In genomic region chr3:11380314-11380713, GRCh38 we compare ENCODE assay signal across 17 cellular contexts.
A peak's percentile ranks its signal among the peaks of the same experiment; 100 is the strongest.
DNase-seq lines count a peak whose midpoint lies in the region; ATAC-seq, FAIRE-seq and TF ChIP-seq lines count a peak whose summit lies in the region.
"Had no signal": no experiment of that assay in that cellular context is flagged by ENCODE, and none has a peak within 500 bp of the region (broad histone marks: within the 10 kb centered on the region; RNA-seq: fewer than 3 reads in every experiment).

No MANE protein-coding gene starts in this region.

- H3K4me1 ChIP-seq in CD4-positive, CD25-positive, alpha-beta regulatory T cell (ENCODE audit: control insufficient read depth, insufficient read depth, low read length, poor library complexity, severe bottlenecking) = no peaks in the 10 kb centered on the region
- peaks cover 6 to 28% (median 25%) of the 10 kb centered on the region in 3 donors for H3K4me1 ChIP-seq in pancreas

- H3K9me3 ChIP-seq in CD4-positive, CD25-positive, alpha-beta regulatory T cell (ENCODE audit: control insufficient read depth in 2 of 2, low read length in 2 of 2) = no peaks in the 10 kb centered on the region
- no peaks in the 10 kb centered on the region for H3K9me3 ChIP-seq in pancreas
- H3K9me3 ChIP-seq: SK-N-SH had no signal

- H3K27me3 ChIP-seq in CD4-positive, CD25-positive, alpha-beta regulatory T cell (ENCODE audit: control insufficient read depth, insufficient read depth, low read length) = no peaks in the 10 kb centered on the region
- H3K27me3 ChIP-seq in pancreas = no peaks in the 10 kb centered on the region

- no peak for TF ChIP-seq CTCF in pancreas (IDR thresholded peaks at IDR 0.05)
- TF ChIP-seq CTCF in GM13976 (IDR thresholded peaks at IDR 0.05; ENCODE audit: borderline replicate concordance, control extremely low read depth, extremely low read depth, insufficient read depth, missing control alignments) = no peak

- in situ Hi-C loops in KBM-7 (cut with MboI; ENCODE audit: low pct_unique_long_range_greater_than_20kb, low sequenced_read_pairs) = loop anchor here (25.0 kb wide), 2 partner anchors 282 to 432 kb away; no protein-coding TSS in a partner anchor
- in situ Hi-C loops in GM13976 (cut with MboI; ENCODE audit: low sequenced_read_pairs, unreplicated experiment) = loop anchor here (5.0 kb wide), 1 partner anchor 282 kb away; no protein-coding TSS in a partner anchor

- H3K9me3 Mint-ChIP-seq in CD4-positive, CD25-positive, alpha-beta regulatory T cell = no peaks in the 10 kb centered on the region
- H3K9me3 Mint-ChIP-seq: activated naive CD4-positive, alpha-beta T cell treated with anti-CD3 and anti-CD28 coated beads, Interleukin-2, amount 50 U/mL, for 72 hours; dendritic cell treated with granulocyte-macrophage colony-stimulating factor and Interleukin-4, amounts not matched to agents 40 ng/mL and 50 ng/mL, for 4 days; naive thymus-derived CD8-positive, alpha-beta T cell had no signal

- intact Hi-C loops in pancreas (cut with DNase I) (loop anchor here in 1 of 3 donors (10.0 kb wide), 2 partner anchors 274 to 424 kb away; no protein-coding TSS in a partner anchor), posterior cingulate gyrus (cut with DNase I) (loop anchor here (10.0 kb wide), 1 partner anchor 134 kb away; no protein-coding TSS in a partner anchor)

- FAIRE-seq in pancreas (lab: Jason Lieb, UNC) = no peak

- peaks cover 0 to 12% (median 1%) of the 10 kb centered on the region in 4 donors for H3K4me1 Mint-ChIP-seq in CD4-positive, CD25-positive, alpha-beta regulatory T cell
- H3K4me1 Mint-ChIP-seq: naive thymus-derived CD8-positive, alpha-beta T cell had no signal

- no peak overlapping the region for H3K27ac ChIP-seq in CD4-positive, CD25-positive, alpha-beta regulatory T cell (ENCODE audit: insufficient read depth, low read length, poor library complexity, severe bottlenecking)
- peak overlapping the region in 3 of 4 donors; percentile 30 to 66 (median 48) for H3K27ac ChIP-seq in pancreas
- H3K27ac ChIP-seq: VCaP had no signal

- no peak overlapping the region for H3K4me3 ChIP-seq in CD4-positive, CD25-positive, alpha-beta regulatory T cell (ENCODE audit: low read depth, low read length)
- H3K4me3 ChIP-seq in pancreas = peak overlapping the region in 1 of 4 donors; percentile 1

- peaks cover 37% of the 10 kb centered on the region for H3K36me3 Mint-ChIP-seq in CD4-positive, CD25-positive, alpha-beta regulatory T cell
- H3K36me3 Mint-ChIP-seq: activated naive CD4-positive, alpha-beta T cell treated with anti-CD3 and anti-CD28 coated beads, Interleukin-2, amount 50 U/mL, for 72 hours had no signal

- H3K27ac Mint-ChIP-seq in CD4-positive, CD25-positive, alpha-beta regulatory T cell = peak overlapping the region in 2 of 3 donors; percentile 39 to 74
- H3K27ac Mint-ChIP-seq: activated CD8-positive, alpha-beta memory T cell treated with anti-CD3 and anti-CD28 coated beads, Interleukin-2, amount 10 ng/mL, durations not matched to agents 7 days and 5 days; activated naive CD4-positive, alpha-beta T cell treated with anti-CD3 and anti-CD28 coated beads, Interleukin-2, amount 50 U/mL, for 72 hours; dendritic cell treated with granulocyte-macrophage colony-stimulating factor and Interleukin-4, amounts not matched to agents 40 ng/mL and 50 ng/mL, for 4 days; naive thymus-derived CD8-positive, alpha-beta T cell had no signal

- no peaks in the 10 kb centered on the region for H3K27me3 Mint-ChIP-seq in CD4-positive, CD25-positive, alpha-beta regulatory T cell
- H3K27me3 Mint-ChIP-seq: activated CD8-positive, alpha-beta memory T cell treated with anti-CD3 and anti-CD28 coated beads, Interleukin-2, amount 10 ng/mL, durations not matched to agents 7 days and 5 days; dendritic cell treated with granulocyte-macrophage colony-stimulating factor and Interleukin-4, amounts not matched to agents 40 ng/mL and 50 ng/mL, for 4 days; naive thymus-derived CD8-positive, alpha-beta T cell had no signal

- H3K36me3 ChIP-seq in CD4-positive, CD25-positive, alpha-beta regulatory T cell (ENCODE audit: control insufficient read depth, insufficient read depth, low read length) = peaks cover 6% of the 10 kb centered on the region
- H3K36me3 ChIP-seq in pancreas = no peaks in the 10 kb centered on the region

- ATAC-seq in CD4-positive, CD25-positive, alpha-beta regulatory T cell (ENCODE audit: low read depth in 2 of 2) = no peak
- peak in 3 of 4 donors; percentile 4 to 23 (median 17) for ATAC-seq in pancreas
- ATAC-seq: activated CD8-positive, alpha-beta memory T cell treated with anti-CD3 and anti-CD28 coated beads, Interleukin-2, amount 10 ng/mL, durations not matched to agents 7 days and 5 days; activated naive CD4-positive, alpha-beta T cell treated with anti-CD3 and anti-CD28 coated beads, Interleukin-2, amount 50 U/mL, for 72 hours; naive thymus-derived CD8-positive, alpha-beta T cell had no signal

- DNase-seq in CD4-positive, CD25-positive, alpha-beta regulatory T cell = no peak
- DNase-seq in RPMI7951 (ENCODE audit: low read depth) = peak; percentile 51
- peak; percentile 64 for DNase-seq in fibroblast of peridontal ligament (ENCODE audit: extremely low read depth)
- DNase-seq in pancreas = no peak
- no peak for DNase-seq in NAMALWA (ENCODE audit: low spot score)
- DNase-seq in posterior cingulate gyrus = no peak
- no peak for DNase-seq in KBM-7
- no peak for DNase-seq in GM13976 (ENCODE audit: low spot score)
- DNase-seq: activated CD8-positive, alpha-beta memory T cell treated with anti-CD3 and anti-CD28 coated beads, Interleukin-2, amount 10 ng/mL, durations not matched to agents 7 days and 5 days; foreskin fibroblast; naive thymus-derived CD8-positive, alpha-beta T cell; NCI-H1694 treated with DMSO at 0.1 percent for 48 hours; SK-N-SH; trophoblast cell had no signal

- H3K4me3 Mint-ChIP-seq in CD4-positive, CD25-positive, alpha-beta regulatory T cell = no peak overlapping the region
- H3K4me3 Mint-ChIP-seq: activated CD8-positive, alpha-beta memory T cell treated with anti-CD3 and anti-CD28 coated beads, Interleukin-2, amount 10 ng/mL, durations not matched to agents 7 days and 5 days; dendritic cell treated with granulocyte-macrophage colony-stimulating factor and Interleukin-4, amounts not matched to agents 40 ng/mL and 50 ng/mL, for 4 days; naive thymus-derived CD8-positive, alpha-beta T cell had no signal

- 35 to 47% methylated on average over 6 of the region's 6 CpGs for WGBS in pancreas, 2 donors

Comparison
In these comparisons a context has a peak if more than half of its experiments do, and no peak if none do; other contexts are left out.
1. ATAC-seq: peak in pancreas (3 of 4); none in CD4-positive, CD25-positive, alpha-beta regulatory T cell (0 of 2).
2. DNase-seq: peak in RPMI7951 (single experiment) and fibroblast of peridontal ligament (single experiment); none in CD4-positive, CD25-positive, alpha-beta regulatory T cell (0 of 3), pancreas (0 of 6), NAMALWA (single experiment), posterior cingulate gyrus (0 of 10), KBM-7 (single experiment) and GM13976 (single experiment).